Comparison of ENCODE assay signal across 2 cellular contexts in the genomic region with DNA sequence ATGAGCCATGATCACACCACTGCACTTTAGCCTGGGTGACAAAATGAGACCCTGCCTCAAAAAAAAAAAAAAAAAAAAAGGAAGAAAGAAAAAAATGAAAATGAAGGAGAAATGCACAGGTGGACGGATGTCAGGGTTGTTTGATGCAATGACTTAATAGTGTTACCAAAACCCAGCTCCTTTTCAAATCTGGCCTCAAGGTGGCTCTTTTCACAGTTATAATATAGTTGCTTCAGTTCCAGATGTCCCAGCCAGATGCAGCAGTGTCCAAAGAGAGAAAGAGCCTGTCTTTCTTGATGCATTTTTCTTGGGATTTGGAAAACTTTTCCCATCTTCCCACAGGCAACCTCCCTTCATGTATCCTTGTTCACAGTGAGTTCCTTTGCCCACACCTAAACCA.
TF ChIP-seq lines count a peak whose summit lies in the region.

No MANE protein-coding gene starts in this region.

TF ChIP-seq in HepG2, 621 proteins besides CTCF, POLR2A, EP300 and RAD21:
- TF ChIP-seq POGK (CRISPR knock-in tag; conservative IDR thresholded peaks at IDR 0.05): no peak
- TF ChIP-seq RORA (CRISPR knock-in tag; IDR thresholded peaks at IDR 0.05): no peak
- TF ChIP-seq BRCA1 (CRISPR knock-in tag; IDR thresholded peaks at IDR 0.05): no peak
- TF ChIP-seq NKX3-1 (CRISPR knock-in tag; IDR thresholded peaks at IDR 0.05): no peak
- TF ChIP-seq ZNF792 (CRISPR knock-in tag; IDR thresholded peaks at IDR 0.05): no peak
- TF ChIP-seq ZNF737 (CRISPR knock-in tag; IDR thresholded peaks at IDR 0.05; ENCODE audit: borderline replicate concordance): no peak
- no peak for TF ChIP-seq PAF1 (CRISPR knock-in tag; IDR thresholded peaks at IDR 0.05)
- no peak for TF ChIP-seq BRF2 (CRISPR knock-in tag; IDR thresholded peaks at IDR 0.05)
TF ChIP-seq in HepG2: peak in this region for 0.

TF ChIP-seq in GM12878, 131 proteins besides CTCF, POLR2A, EP300 and RAD21:
- TF ChIP-seq SMAD5 (IDR thresholded peaks at IDR 0.05; ENCODE audit: low read depth): no peak
- TF ChIP-seq SMC3 (IDR thresholded peaks at IDR 0.05; ENCODE audit: borderline replicate concordance, low read length): peak; percentile 17; the same call in 1 of the 2 replicates
